Comparison of ENCODE assay signal across 20 cellular contexts in the genomic region with DNA sequence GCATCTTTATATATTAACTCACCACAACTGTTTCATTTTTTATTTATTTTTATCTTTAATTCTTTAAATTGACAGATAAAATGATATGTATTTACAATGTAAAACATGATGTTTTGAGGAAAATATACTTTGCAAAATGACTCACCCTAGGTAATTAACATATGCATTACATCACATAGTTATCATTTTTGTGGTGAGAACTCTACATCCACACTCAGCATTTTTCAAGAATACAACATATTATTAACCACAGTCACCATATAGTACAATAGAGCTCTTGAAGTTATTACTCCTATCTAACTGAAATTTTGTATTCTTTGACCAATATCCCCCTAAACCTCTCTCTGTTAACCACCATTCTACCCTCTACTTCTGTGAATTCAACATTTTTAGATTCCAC.
DNase-seq lines count a peak whose midpoint lies in the region; ATAC-seq, FAIRE-seq and TF ChIP-seq lines count a peak whose summit lies in the region.
"Had no signal": no experiment of that assay in that cellular context is flagged by ENCODE, and none has a peak within 500 bp of the region (broad histone marks: within the 10 kb centered on the region; RNA-seq: fewer than 3 reads in every experiment).

No MANE protein-coding gene starts in this region.

- H3K9ac ChIP-seq in HepG2 (ENCODE audit: insufficient read depth, low read depth, low read length): no peak overlapping the region

- no peak overlapping the region for H2AFZ ChIP-seq in HepG2 (ENCODE audit: low read length)

- H3K4me1 Mint-ChIP-seq in immature natural killer cell: no peaks in the 10 kb centered on the region
- H3K4me1 Mint-ChIP-seq: brain; CD8-positive, alpha-beta memory T cell had no signal

- CTCF ChIA-PET in HepG2 (lab: Yijun Ruan, JAX; ENCODE audit: low intra/inter-chr PET ratio, low total read pairs): no interaction called here

- no peak overlapping the region for H3K27ac Mint-ChIP-seq in immature natural killer cell
- H3K27ac Mint-ChIP-seq: activated CD8-positive, alpha-beta T cell treated with anti-CD3 and anti-CD28 coated beads for 36 hours; activated T-helper 2 cell treated with anti-CD3 and anti-CD28 coated beads, Interferon-gamma antibody, Interleukin-2, Interleukin-4, amounts not matched to agents 10 μg/mL and 5 μg/mL and 100 μg/mL, durations not matched to agents 14 hours and 24 hours and 36 hours; brain; CD8-positive, alpha-beta memory T cell; natural killer cell treated with Interleukin-12 subunit alpha and Interleukin-12 subunit beta and Interleukin-15 and Interleukin-18, amount 100 ng/mL, for 72 hours had no signal

- FAIRE-seq in HepG2 (lab: Jason Lieb, UNC): no peak

- H3K27me3 ChIP-seq in HepG2 (ENCODE audit: control insufficient read depth in 1 of 2, insufficient read depth in 2 of 2, low read length in 2 of 2) (no peaks in the 10 kb centered on the region), right lobe of liver (no peaks in the 10 kb centered on the region)
- H3K27me3 ChIP-seq: upper lobe of right lung had no signal

- ATAC-seq in HepG2 (no peak), right lobe of liver (no peak), left cardiac atrium (no peak), GM21737 (IDR thresholded peaks at IDR 0.05; ENCODE audit: unreplicated experiment) (no peak)
- ATAC-seq: activated CD8-positive, alpha-beta T cell treated with anti-CD3 and anti-CD28 coated beads for 36 hours; left ventricle myocardium superior; natural killer cell treated with Interleukin-12 subunit alpha and Interleukin-12 subunit beta and Interleukin-15 and Interleukin-18, amount 100 ng/mL, for 72 hours; sciatic nerve; upper lobe of right lung had no signal

- H3K4me3 ChIP-seq in HepG2 (replicated peaks in 1 of 3; ENCODE audit: insufficient read depth in 1 of 3, low read depth in 2 of 3, low read length in 3 of 3): no peak overlapping the region
- no peak overlapping the region for H3K4me3 ChIP-seq in right lobe of liver
- no peak overlapping the region for H3K4me3 ChIP-seq in astrocyte of the cerebellum (ENCODE audit: low read depth, low read length)
- H3K4me3 ChIP-seq in fibroblast of the aortic adventitia (ENCODE audit: low read depth, low read length): no peak overlapping the region
- H3K4me3 ChIP-seq: upper lobe of right lung had no signal

- TF ChIP-seq POLR2A in HepG2 (IDR thresholded peaks at IDR 0.05; ENCODE audit: insufficient read depth in 1 of 2, low read depth in 2 of 2, low read length in 2 of 2) (no peak), right lobe of liver (IDR thresholded peaks at IDR 0.05) (no peak)

- intact Hi-C loops in HepG2 (cut with micrococcal nuclease; ENCODE audit: unreplicated experiment) (no loop called here), right lobe of liver (cut with DNase I) (no loop called here), left cardiac atrium (cut with DNase I) (no loop called here)

- no peaks in the 10 kb centered on the region for H3K36me3 Mint-ChIP-seq in immature natural killer cell
- H3K36me3 Mint-ChIP-seq: brain; CD8-positive, alpha-beta memory T cell; natural killer cell treated with Interleukin-12 subunit alpha and Interleukin-12 subunit beta and Interleukin-15 and Interleukin-18, amount 100 ng/mL, for 72 hours had no signal

- no TSS peak for BruUV-seq in HepG2 (replicated peaks; lab: Mats Ljungman, UMichigan)

- no peaks in the 10 kb centered on the region for H3K79me2 ChIP-seq in HepG2 (ENCODE audit: insufficient read depth, low read length)

- no peak overlapping the region for H3K27ac ChIP-seq in HepG2 (ENCODE audit: extremely low read length, insufficient read depth, low read length)
- H3K27ac ChIP-seq in right lobe of liver: no peak overlapping the region
- H3K27ac ChIP-seq: upper lobe of right lung had no signal

- in situ Hi-C loops in HepG2 (cut with HindIII; ENCODE audit: extremely low pct_ligation_motif_present, low pct_unique_long_range_greater_than_20kb): no loop called here
- in situ Hi-C loops in astrocyte of the cerebellum (cut with HindIII; ENCODE audit: low sequenced_read_pairs): no loop called here

- no peaks in the 10 kb centered on the region for H4K20me1 ChIP-seq in HepG2 (ENCODE audit: insufficient read depth, low read length)

- no peak for TF ChIP-seq EP300 in HepG2 (IDR thresholded peaks at IDR 0.05; ENCODE audit: low read depth in 2 of 2, low read length in 2 of 2)
- TF ChIP-seq EP300 in HepG2 (CRISPR knock-in tag; IDR thresholded peaks at IDR 0.05; ENCODE audit: borderline replicate concordance): no peak

- no peak overlapping the region for H3K4me3 Mint-ChIP-seq in immature natural killer cell
- H3K4me3 Mint-ChIP-seq: activated CD8-positive, alpha-beta T cell treated with anti-CD3 and anti-CD28 coated beads for 36 hours; brain; CD8-positive, alpha-beta memory T cell; natural killer cell treated with Interleukin-12 subunit alpha and Interleukin-12 subunit beta and Interleukin-15 and Interleukin-18, amount 100 ng/mL, for 72 hours had no signal

- H3K4me2 ChIP-seq in HepG2 (ENCODE audit: low read depth, low read length): no peak overlapping the region

- no peak for TF ChIP-seq RAD21 in HepG2 (CRISPR knock-in tag; IDR thresholded peaks at IDR 0.05)

- no peak for TF ChIP-seq CTCF in HepG2 (CRISPR knock-in tag; IDR thresholded peaks at IDR 0.05)
- TF ChIP-seq CTCF in right lobe of liver (IDR thresholded peaks at IDR 0.05): no peak
- no peak for TF ChIP-seq CTCF in astrocyte of the cerebellum (IDR thresholded peaks at IDR 0.05; ENCODE audit: low read depth, low read length, missing control alignments)
- no peak for TF ChIP-seq CTCF in fibroblast of the aortic adventitia (IDR thresholded peaks at IDR 0.05; ENCODE audit: insufficient read depth, low read length)

- no peaks in the 10 kb centered on the region for H3K36me3 ChIP-seq in HepG2 (replicated peaks in 1 of 2; ENCODE audit: control insufficient read depth in 1 of 2, insufficient read depth in 2 of 2, low read length in 2 of 2)
- no peaks in the 10 kb centered on the region for H3K36me3 ChIP-seq in right lobe of liver
- H3K36me3 ChIP-seq: upper lobe of right lung had no signal

- H3K27me3 Mint-ChIP-seq in immature natural killer cell (ENCODE audit: low read depth in 3 of 3): no peaks in the 10 kb centered on the region
- H3K27me3 Mint-ChIP-seq: activated CD8-positive, alpha-beta T cell treated with anti-CD3 and anti-CD28 coated beads for 36 hours; brain; CD8-positive, alpha-beta memory T cell; natural killer cell treated with Interleukin-12 subunit alpha and Interleukin-12 subunit beta and Interleukin-15 and Interleukin-18, amount 100 ng/mL, for 72 hours had no signal

- peaks cover under 1 to 39% (median 16%) of the 10 kb centered on the region in 6 donors for H3K9me3 Mint-ChIP-seq in immature natural killer cell

- H3K4me1 ChIP-seq in HepG2 (ENCODE audit: insufficient read depth, low read length): no peaks in the 10 kb centered on the region
- H3K4me1 ChIP-seq in right lobe of liver: no peaks in the 10 kb centered on the region
- H3K4me1 ChIP-seq: upper lobe of right lung had no signal

- H3K9me3 ChIP-seq in HepG2 (ENCODE audit: low read length) (peaks cover 73% of the 10 kb centered on the region), right lobe of liver (no peaks in the 10 kb centered on the region)
- H3K9me3 ChIP-seq: upper lobe of right lung had no signal

- no peak for DNase-seq in HepG2 (ENCODE audit: low spot score)
- DNase-seq in right lobe of liver: no peak
- DNase-seq in astrocyte of the cerebellum (ENCODE audit: low read depth): peak; percentile 38
- peak; percentile 43 for DNase-seq in fibroblast of the aortic adventitia (ENCODE audit: low read depth)
- DNase-seq in activated effector memory CD4-positive, alpha-beta T cell treated with anti-CD3 and anti-CD28 coated beads, Interleukin-2, amount 50 U/mL, for 16 hours: no peak
- DNase-seq in immature natural killer cell: no peak
- DNase-seq in left cardiac atrium: no peak
- DNase-seq: 8988T; activated CD8-positive, alpha-beta T cell treated with anti-CD3 and anti-CD28 coated beads for 36 hours; CD8-positive, alpha-beta memory T cell; GF-D8; left ventricle myocardium superior; NCI-H226; stimulated activated naive CD4-positive, alpha-beta T cell; upper lobe of right lung had no signal

- POLR2A ChIA-PET in HepG2 (lab: Yijun Ruan, JAX): no interaction called here

TF ChIP-seq in HepG2, 621 proteins besides CTCF, POLR2A, EP300 and RAD21:
- TF ChIP-seq MAFK (conservative IDR thresholded peaks at IDR 0.05 in 1 of 2, IDR thresholded peaks at IDR 0.05 in 1 of 2; ENCODE audit: low read length in 2 of 2) (0 out of 4 replicates have a peak, but pooled peaks of 1 of the 2 experiments have one; percentile 11), U2AF1 (optimal IDR thresholded peaks at IDR 0.05; ENCODE audit: low read depth, low read length) (no peak), ATF7 (IDR thresholded peaks at IDR 0.05) (peak; percentile 16; the same call in 1 of the 2 replicates), ATF7 (CRISPR knock-in tag; IDR thresholded peaks at IDR 0.05) (no peak)

Comparison
In these comparisons a context has a peak if more than half of its experiments do, and no peak if none do; other contexts are left out.
1. DNase-seq: peak in astrocyte of the cerebellum (single experiment) and fibroblast of the aortic adventitia (single experiment); none in HepG2 (single experiment), right lobe of liver (0 of 3), activated effector memory CD4-positive, alpha-beta T cell treated with anti-CD3 and anti-CD28 coated beads, Interleukin-2, amount 50 U/mL, for 16 hours (single experiment), immature natural killer cell (0 of 3) and left cardiac atrium (single experiment).